ENCODE assay signal across 11 cellular contexts in the genomic region with DNA sequence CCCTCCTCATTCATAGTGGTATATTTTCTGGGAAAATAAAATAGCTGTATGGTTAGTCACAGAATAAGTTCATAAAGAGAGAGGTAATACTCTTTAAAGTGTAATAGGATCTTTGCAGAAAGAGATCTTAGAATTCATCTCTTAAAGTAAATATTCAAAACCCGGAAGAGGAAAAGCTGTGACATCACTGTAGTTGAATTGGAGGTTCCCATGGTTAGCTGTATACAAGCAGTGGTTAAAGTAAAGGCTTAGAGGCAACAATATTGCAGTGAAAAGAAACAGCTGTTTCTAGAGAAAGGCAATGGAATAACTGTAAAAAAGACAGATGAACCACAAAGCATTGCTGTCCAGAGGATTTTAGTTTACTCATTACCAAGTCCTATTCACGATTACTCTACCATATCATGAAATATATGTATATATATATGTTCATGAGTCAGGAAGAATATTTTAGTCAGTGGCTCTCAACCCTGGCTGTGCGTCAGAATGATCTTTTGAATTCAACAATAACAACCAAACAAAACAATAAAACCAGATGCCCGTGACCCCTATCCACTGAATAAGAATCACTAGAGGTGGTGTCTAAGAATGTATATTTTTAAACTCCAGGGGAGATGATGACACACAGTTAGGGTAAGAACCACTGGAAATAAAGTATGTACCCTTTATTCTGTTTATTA. TPM values are rescaled to one million over a fixed set of nuclear protein-coding genes. Genes with fewer than 3 reads are reported as not detected.
DNase-seq lines count a peak whose midpoint lies in the region; ATAC-seq and TF ChIP-seq lines count a peak whose summit lies in the region.
"Had no signal": no experiment of that assay in that cellular context is flagged by ENCODE, and none has a peak within 500 bp of the region (broad histone marks: within the 10 kb centered on the region; RNA-seq: fewer than 3 reads in every experiment).

No MANE protein-coding gene starts in this region.

- CTCF ChIA-PET in CD8-positive, alpha-beta T cell (lab: Charles Lee) = interaction anchor here (0.9 kb wide), 1 partner anchor 144 kb away, joined by 4 read pairs; no protein-coding TSS in a partner anchor
- CTCF ChIA-PET in GM10248 (lab: Yijun Ruan, JAX) = interaction anchor here (1.8 kb wide), 1 partner anchor 11 kb away, joined by 5 read pairs; no protein-coding TSS in a partner anchor

- peaks cover 39% of the 10 kb centered on the region for H3K36me3 Mint-ChIP-seq in CD8-positive, alpha-beta T cell
- peaks cover 29% of the 10 kb centered on the region for H3K36me3 Mint-ChIP-seq in stimulated activated memory B cell treated with anti-CD40 and anti-IgM and Interleukin-4, amounts not matched to agents 10 μg/mL and 1 μg/mL and 100 μg/mL, for 72 hours

- H3K27ac Mint-ChIP-seq in CD8-positive, alpha-beta T cell = peak overlapping the region; percentile 92
- H3K27ac Mint-ChIP-seq in stimulated activated memory B cell treated with anti-CD40 and anti-IgM and Interleukin-4, amounts not matched to agents 10 μg/mL and 1 μg/mL and 100 μg/mL, for 72 hours = no peak overlapping the region

- intact Hi-C loops in CD8-positive, alpha-beta T cell (cut with DNase I, micrococcal nuclease) = loop anchor here (1.0 to 10.0 kb wide), 2 partner anchors 8 to 1755 kb away; a partner anchor contains a TSS

- no peak overlapping the region for H3K4me3 ChIP-seq in CD8-positive, alpha-beta T cell (ENCODE audit: low read depth, low read length)
- no peak overlapping the region for H3K4me3 ChIP-seq in MG63
- H3K4me3 ChIP-seq: right lobe of liver had no signal

- H3K36me3 ChIP-seq in CD8-positive, alpha-beta T cell (ENCODE audit: insufficient read depth, low read length) = no peaks in the 10 kb centered on the region
- H3K36me3 ChIP-seq in MG63 = peaks cover 45% of the 10 kb centered on the region
- H3K36me3 ChIP-seq: right lobe of liver had no signal

- peaks cover 65% of the 10 kb centered on the region for H3K4me1 Mint-ChIP-seq in CD8-positive, alpha-beta T cell (ENCODE audit: low read depth)
- H3K4me1 Mint-ChIP-seq in stimulated activated memory B cell treated with anti-CD40 and anti-IgM and Interleukin-4, amounts not matched to agents 10 μg/mL and 1 μg/mL and 100 μg/mL, for 72 hours = peaks cover 20% of the 10 kb centered on the region

- DNase-seq in CD8-positive, alpha-beta T cell = no peak
- DNase-seq in MG63 = peak; percentile 35
- DNase-seq in central memory CD4-positive, alpha-beta T cell = peak; percentile 17
- peak; percentile 55 for DNase-seq in non-pigmented ciliary epithelial cell (ENCODE audit: low read depth)
- DNase-seq in GM10248 (ENCODE audit: extremely low spot score) = no peak
- no peak for DNase-seq in GM03348 (ENCODE audit: low spot score)
- DNase-seq: NCI-H187, right lobe of liver, T-helper 9 cell had no signal

- no peaks in the 10 kb centered on the region for H3K27me3 Mint-ChIP-seq in CD8-positive, alpha-beta T cell (ENCODE audit: low read depth)
- H3K27me3 Mint-ChIP-seq in stimulated activated memory B cell treated with anti-CD40 and anti-IgM and Interleukin-4, amounts not matched to agents 10 μg/mL and 1 μg/mL and 100 μg/mL, for 72 hours = no peaks in the 10 kb centered on the region

- no peaks in the 10 kb centered on the region for H3K27me3 ChIP-seq in CD8-positive, alpha-beta T cell (ENCODE audit: insufficient read depth, low read length)
- no peaks in the 10 kb centered on the region for H3K27me3 ChIP-seq in MG63
- H3K27me3 ChIP-seq: right lobe of liver had no signal

- no peaks in the 10 kb centered on the region for H3K9me3 ChIP-seq in CD8-positive, alpha-beta T cell (ENCODE audit: low read length)
- H3K9me3 ChIP-seq in MG63 = peaks cover 2% of the 10 kb centered on the region; the same call in 1 of the 2 replicates
- H3K9me3 ChIP-seq: right lobe of liver had no signal

- peak overlapping the region; percentile 42 for H3K27ac ChIP-seq in CD8-positive, alpha-beta T cell (ENCODE audit: low read depth, low read length)
- H3K27ac ChIP-seq: right lobe of liver had no signal

- POLR2A ChIA-PET in CD8-positive, alpha-beta T cell (lab: Charles Lee) = no interaction called here
- POLR2A ChIA-PET in GM10248 (lab: Yijun Ruan, JAX) = no interaction called here

- no peaks in the 10 kb centered on the region for H3K9me3 Mint-ChIP-seq in CD8-positive, alpha-beta T cell
- H3K9me3 Mint-ChIP-seq in stimulated activated memory B cell treated with anti-CD40 and anti-IgM and Interleukin-4, amounts not matched to agents 10 μg/mL and 1 μg/mL and 100 μg/mL, for 72 hours = no peaks in the 10 kb centered on the region

- no peak for ATAC-seq in CD8-positive, alpha-beta T cell
- ATAC-seq in HG02571 (IDR thresholded peaks at IDR 0.05; ENCODE audit: unreplicated experiment) = no peak
- ATAC-seq in stimulated activated memory B cell treated with anti-CD40 and anti-IgM and Interleukin-4, amounts not matched to agents 10 μg/mL and 1 μg/mL and 100 μg/mL, for 72 hours = no peak
- ATAC-seq: right lobe of liver had no signal

- H3K4me3 Mint-ChIP-seq in CD8-positive, alpha-beta T cell = peak overlapping the region; percentile 49
- H3K4me3 Mint-ChIP-seq in stimulated activated memory B cell treated with anti-CD40 and anti-IgM and Interleukin-4, amounts not matched to agents 10 μg/mL and 1 μg/mL and 100 μg/mL, for 72 hours = no peak overlapping the region

- no peak for TF ChIP-seq CTCF in CD8-positive, alpha-beta T cell (IDR thresholded peaks at IDR 0.05)
- no peak for TF ChIP-seq CTCF in GM10248 (IDR thresholded peaks at IDR 0.05; ENCODE audit: control extremely low read depth, extremely low read depth, low read depth, missing control alignments)

- peaks cover 60% of the 10 kb centered on the region for H3K4me1 ChIP-seq in CD8-positive, alpha-beta T cell (ENCODE audit: insufficient read depth, low read length)
- H3K4me1 ChIP-seq: right lobe of liver had no signal

RNA-seq across cellular contexts. Expression of a gene that starts 4.7 kb away (rescaled TPM):
- total RNA-seq in CD8-positive, alpha-beta T cell = 10 to 100 TPM; 32.9 to 33.4 TPM
- 24.2 and 36.3 TPM in 2 replicates for total RNA-seq in MG63 (2014; rRNA removed; shearing (Covaris generic); ENCODE audit: low replicate concordance)

Comparison
In these comparisons a context has a peak if more than half of its experiments do, and no peak if none do; other contexts are left out.
1. DNase-seq: peak in MG63 (single experiment), central memory CD4-positive, alpha-beta T cell (single experiment) and non-pigmented ciliary epithelial cell (single experiment); none in CD8-positive, alpha-beta T cell (0 of 7), GM10248 (single experiment) and GM03348 (single experiment).